ENCODE assay signal across 8 cellular contexts in the genomic region with DNA sequence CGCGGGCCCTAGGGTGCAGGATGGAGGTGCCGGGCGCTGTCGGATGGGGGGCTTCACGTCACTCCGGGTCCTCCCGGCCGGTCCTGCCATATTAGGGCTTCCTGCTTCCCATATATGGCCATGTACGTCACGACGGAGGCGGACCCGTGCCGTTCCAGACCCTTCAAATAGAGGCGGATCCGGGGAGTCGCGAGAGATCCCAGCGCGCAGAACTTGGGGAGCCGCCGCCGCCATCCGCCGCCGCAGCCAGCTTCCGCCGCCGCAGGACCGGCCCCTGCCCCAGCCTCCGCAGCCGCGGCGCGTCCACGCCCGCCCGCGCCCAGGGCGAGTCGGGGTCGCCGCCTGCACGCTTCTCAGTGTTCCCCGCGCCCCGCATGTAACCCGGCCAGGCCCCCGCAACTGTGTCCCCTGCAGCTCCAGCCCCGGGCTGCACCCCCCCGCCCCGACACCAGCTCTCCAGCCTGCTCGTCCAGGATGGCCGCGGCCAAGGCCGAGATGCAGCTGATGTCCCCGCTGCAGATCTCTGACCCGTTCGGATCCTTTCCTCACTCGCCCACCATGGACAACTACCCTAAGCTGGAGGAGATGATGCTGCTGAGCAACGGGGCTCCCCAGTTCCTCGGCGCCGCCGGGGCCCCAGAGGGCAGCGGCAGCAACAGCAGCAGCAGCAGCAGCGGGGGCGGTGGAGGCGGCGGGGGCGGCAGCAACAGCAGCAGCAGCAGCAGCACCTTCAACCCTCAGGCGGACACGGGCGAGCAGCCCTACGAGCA. TPM values are rescaled to one million over a fixed set of nuclear protein-coding genes. Genes with fewer than 3 reads are reported as not detected.
A peak's percentile ranks its signal among the peaks of the same experiment; 100 is the strongest.
DNase-seq lines count a peak whose midpoint lies in the region; ATAC-seq and TF ChIP-seq lines count a peak whose summit lies in the region.

EGR1 (plus strand) TSS at position 192 of the 770 bp plus-strand sequence; CDS start at position 475, 283 bp downstream.

- peak within 1 kb of the TSS; percentile 93 for H3K27ac Mint-ChIP-seq in activated T-helper 1 cell treated with anti-CD3 and anti-CD28 coated beads, Interleukin-12 subunit alpha, Interleukin-12 subunit beta, Interleukin-2, Interleukin-4 antibody, amounts not matched to agents 30 ng/mL and 10 ng/mL and 1 ng/mL, durations not matched to agents 14 hours and 24 hours and 36 hours
- H3K27ac Mint-ChIP-seq in naive thymus-derived CD4-positive, alpha-beta T cell: peak within 1 kb of the TSS; percentile 69 to 97 (median 91)
- peak within 1 kb of the TSS; percentile 93 for H3K27ac Mint-ChIP-seq in stimulated activated memory B cell treated with anti-CD40 and anti-IgM and Interleukin-4, amounts not matched to agents 10 μg/mL and 1 μg/mL and 100 μg/mL, for 72 hours

- peak within 1 kb of the TSS; percentile 98 for H2AFZ ChIP-seq in KMS-11 (ENCODE audit: low read depth)

- peak within 1 kb of the TSS; percentile 81 for H3K9ac ChIP-seq in KMS-11

- peaks cover 19% of the 10 kb centered on the region for H3K4me1 ChIP-seq in DOHH2 (ENCODE audit: control insufficient read depth, low read length)
- H3K4me1 ChIP-seq in KMS-11 (ENCODE audit: low read depth, poor library complexity, severe bottlenecking): peaks cover 6% of the 10 kb centered on the region
- peaks cover 17 to 29% of the 10 kb centered on the region in 2 donors for H3K4me1 ChIP-seq in naive thymus-derived CD4-positive, alpha-beta T cell (ENCODE audit: control insufficient read depth in 2 of 2, insufficient read depth in 2 of 2, low read length in 2 of 2)

- peak within 1 kb of the TSS; percentile 83 for H3K4me3 Mint-ChIP-seq in activated T-helper 1 cell treated with anti-CD3 and anti-CD28 coated beads, Interleukin-12 subunit alpha, Interleukin-12 subunit beta, Interleukin-2, Interleukin-4 antibody, amounts not matched to agents 30 ng/mL and 10 ng/mL and 1 ng/mL, durations not matched to agents 14 hours and 24 hours and 36 hours
- peak within 1 kb of the TSS; percentile 78 to 93 (median 89) for H3K4me3 Mint-ChIP-seq in naive thymus-derived CD4-positive, alpha-beta T cell
- peak within 1 kb of the TSS; percentile 85 for H3K4me3 Mint-ChIP-seq in stimulated activated memory B cell treated with anti-CD40 and anti-IgM and Interleukin-4, amounts not matched to agents 10 μg/mL and 1 μg/mL and 100 μg/mL, for 72 hours

- POLR2A ChIA-PET in naive thymus-derived CD4-positive, alpha-beta T cell (lab: Charles Lee): interaction anchor here (0.5 to 2.9 kb wide), 12 partner anchors 15 to 402 kb away, joined by 3 to 17 read pairs (median 6); partner anchors contain the start of genes ETF1, FAM53C and HSPA9

- intact Hi-C loops in activated T-helper 1 cell treated with anti-CD3 and anti-CD28 coated beads, Interleukin-12 subunit alpha, Interleukin-12 subunit beta, Interleukin-2, Interleukin-4 antibody, amounts not matched to agents 30 ng/mL and 10 ng/mL and 1 ng/mL, durations not matched to agents 14 hours and 24 hours and 36 hours (cut with micrococcal nuclease): loop anchor here (1.0 to 10.0 kb wide), 10 partner anchors 15 to 937 kb away; partner anchors contain the start of genes CDC23, ETF1, FAM13B and HNRNPA0
- intact Hi-C loops in naive thymus-derived CD4-positive, alpha-beta T cell (cut with micrococcal nuclease): loop anchor here (1.0 to 10.0 kb wide), 18 partner anchors 27 to 1649 kb away; partner anchors contain the start of genes ETF1 (in 2 of the 2), HNRNPA0 (in 2 of the 2), BRD8 (in 1 of the 2) and CDC23 (in 1 of the 2)

- H3K4me1 Mint-ChIP-seq in activated T-helper 1 cell treated with anti-CD3 and anti-CD28 coated beads, Interleukin-12 subunit alpha, Interleukin-12 subunit beta, Interleukin-2, Interleukin-4 antibody, amounts not matched to agents 30 ng/mL and 10 ng/mL and 1 ng/mL, durations not matched to agents 14 hours and 24 hours and 36 hours (ENCODE audit: low read depth): peaks cover 41% of the 10 kb centered on the region
- H3K4me1 Mint-ChIP-seq in naive thymus-derived CD4-positive, alpha-beta T cell: peaks cover 28 to 40% (median 35%) of the 10 kb centered on the region in 7 donors
- peaks cover 39% of the 10 kb centered on the region for H3K4me1 Mint-ChIP-seq in stimulated activated memory B cell treated with anti-CD40 and anti-IgM and Interleukin-4, amounts not matched to agents 10 μg/mL and 1 μg/mL and 100 μg/mL, for 72 hours

- H3K4me2 ChIP-seq in DOHH2 (ENCODE audit: low read length) (peak within 1 kb of the TSS; percentile 98), KMS-11 (peak within 1 kb of the TSS; percentile 80)

- H3K9me3 Mint-ChIP-seq in activated T-helper 1 cell treated with anti-CD3 and anti-CD28 coated beads, Interleukin-12 subunit alpha, Interleukin-12 subunit beta, Interleukin-2, Interleukin-4 antibody, amounts not matched to agents 30 ng/mL and 10 ng/mL and 1 ng/mL, durations not matched to agents 14 hours and 24 hours and 36 hours: no peaks in the 10 kb centered on the region
- peaks cover 0 to 2% (median 0%) of the 10 kb centered on the region in 11 donors for H3K9me3 Mint-ChIP-seq in naive thymus-derived CD4-positive, alpha-beta T cell
- H3K9me3 Mint-ChIP-seq in stimulated activated memory B cell treated with anti-CD40 and anti-IgM and Interleukin-4, amounts not matched to agents 10 μg/mL and 1 μg/mL and 100 μg/mL, for 72 hours: no peaks in the 10 kb centered on the region

- TF ChIP-seq CTCF in DOHH2 (IDR thresholded peaks at IDR 0.05; ENCODE audit: low read depth, low read length, poor library complexity, severe bottlenecking) (no peak), KMS-11 (conservative IDR thresholded peaks at IDR 0.05; ENCODE audit: low read depth, low read length) (no peak)

- H3K4me3 ChIP-seq in DOHH2 (ENCODE audit: low read length): peak within 1 kb of the TSS; percentile 96
- no peak within 1 kb of the TSS for H3K4me3 ChIP-seq in KMS-11 (IDR thresholded peaks at IDR 0.05; ENCODE audit: insufficient read depth, low read depth, low read length)
- H3K4me3 ChIP-seq in naive thymus-derived CD4-positive, alpha-beta T cell (ENCODE audit: low read length): peak within 1 kb of the TSS; percentile 95

- ATAC-seq in GM21825 (IDR thresholded peaks at IDR 0.05; ENCODE audit: unreplicated experiment): peak; percentile 50
- ATAC-seq in naive thymus-derived CD4-positive, alpha-beta T cell: peak; percentile 73
- ATAC-seq in stimulated activated memory B cell treated with anti-CD40 and anti-IgM and Interleukin-4, amounts not matched to agents 10 μg/mL and 1 μg/mL and 100 μg/mL, for 72 hours: peak; percentile 81

- H3K36me3 Mint-ChIP-seq in activated T-helper 1 cell treated with anti-CD3 and anti-CD28 coated beads, Interleukin-12 subunit alpha, Interleukin-12 subunit beta, Interleukin-2, Interleukin-4 antibody, amounts not matched to agents 30 ng/mL and 10 ng/mL and 1 ng/mL, durations not matched to agents 14 hours and 24 hours and 36 hours (ENCODE audit: low read depth): peaks cover 24% of the 10 kb centered on the region
- H3K36me3 Mint-ChIP-seq in naive thymus-derived CD4-positive, alpha-beta T cell: peaks cover 0 to 19% (median 17%) of the 10 kb centered on the region in 5 donors
- peaks cover 19% of the 10 kb centered on the region for H3K36me3 Mint-ChIP-seq in stimulated activated memory B cell treated with anti-CD40 and anti-IgM and Interleukin-4, amounts not matched to agents 10 μg/mL and 1 μg/mL and 100 μg/mL, for 72 hours

- H3K9me3 ChIP-seq in DOHH2 (ENCODE audit: control insufficient read depth, insufficient read depth, low read length): no peaks in the 10 kb centered on the region
- H3K9me3 ChIP-seq in naive thymus-derived CD4-positive, alpha-beta T cell (ENCODE audit: control insufficient read depth in 2 of 3, low read length in 3 of 3): no peaks in the 10 kb centered on the region

- H3K27ac ChIP-seq in DOHH2 (ENCODE audit: low read depth, low read length) (peak within 1 kb of the TSS; percentile 79), KMS-11 (peak within 1 kb of the TSS; percentile 78)
- peak within 1 kb of the TSS; percentile 91 for H3K27ac ChIP-seq in naive thymus-derived CD4-positive, alpha-beta T cell (ENCODE audit: low read depth, low read length)

- DNase-seq in RPMI7951 (ENCODE audit: low read depth): peak; percentile 91
- DNase-seq in activated T-helper 1 cell treated with anti-CD3 and anti-CD28 coated beads, Interleukin-12 subunit alpha, Interleukin-12 subunit beta, Interleukin-2, Interleukin-4 antibody, amounts not matched to agents 30 ng/mL and 10 ng/mL and 1 ng/mL, durations not matched to agents 14 hours and 24 hours and 36 hours (ENCODE audit: low spot score): peak; percentile 91
- peak; percentile 96 for DNase-seq in fibroblast of gingiva (ENCODE audit: low read depth)
- peak; percentile 57 to 97 (median 96) for DNase-seq in naive thymus-derived CD4-positive, alpha-beta T cell

- no peaks in the 10 kb centered on the region for H4K20me1 ChIP-seq in DOHH2 (ENCODE audit: control insufficient read depth, insufficient read depth, low read depth, low read length)
- H4K20me1 ChIP-seq in KMS-11 (ENCODE audit: insufficient read depth): no peaks in the 10 kb centered on the region

- H3F3A ChIP-seq in DOHH2 (ENCODE audit: control insufficient read depth, insufficient read depth): no peaks in the 10 kb centered on the region

- H3K27me3 ChIP-seq in DOHH2 (ENCODE audit: control insufficient read depth, low read length) (peaks cover 21% of the 10 kb centered on the region), KMS-11 (ENCODE audit: insufficient read depth, low read depth) (0 out of 2 replicates have a peak, but pooled peaks cover 3% of the 10 kb centered on the region)
- no peaks in the 10 kb centered on the region for H3K27me3 ChIP-seq in naive thymus-derived CD4-positive, alpha-beta T cell (ENCODE audit: control insufficient read depth in 2 of 2, insufficient read depth in 2 of 2, low read length in 2 of 2)

- H3K27me3 Mint-ChIP-seq in activated T-helper 1 cell treated with anti-CD3 and anti-CD28 coated beads, Interleukin-12 subunit alpha, Interleukin-12 subunit beta, Interleukin-2, Interleukin-4 antibody, amounts not matched to agents 30 ng/mL and 10 ng/mL and 1 ng/mL, durations not matched to agents 14 hours and 24 hours and 36 hours (ENCODE audit: insufficient read depth): peaks cover 6% of the 10 kb centered on the region
- H3K27me3 Mint-ChIP-seq in naive thymus-derived CD4-positive, alpha-beta T cell: peaks cover 0 to 20% (median 0%) of the 10 kb centered on the region in 5 donors
- H3K27me3 Mint-ChIP-seq in stimulated activated memory B cell treated with anti-CD40 and anti-IgM and Interleukin-4, amounts not matched to agents 10 μg/mL and 1 μg/mL and 100 μg/mL, for 72 hours: no peaks in the 10 kb centered on the region

- H3K79me2 ChIP-seq in DOHH2 (ENCODE audit: control insufficient read depth, low read length) (no peaks in the 10 kb centered on the region), KMS-11 (ENCODE audit: insufficient read depth, low read depth) (no peaks in the 10 kb centered on the region)

- H3K9me2 ChIP-seq in DOHH2 (replicated peaks; ENCODE audit: control insufficient read depth, low read length): no peaks in the 10 kb centered on the region

- no peaks in the 10 kb centered on the region for H3K36me3 ChIP-seq in DOHH2 (ENCODE audit: control insufficient read depth, low read length)
- no peaks in the 10 kb centered on the region for H3K36me3 ChIP-seq in KMS-11 (ENCODE audit: insufficient read depth)
- peaks cover 0 to 8% (median 0%) of the 10 kb centered on the region in 3 experiments for H3K36me3 ChIP-seq in naive thymus-derived CD4-positive, alpha-beta T cell (ENCODE audit: control insufficient read depth in 2 of 3, insufficient read depth in 3 of 3, low read length in 3 of 3)

- CTCF ChIA-PET in naive thymus-derived CD4-positive, alpha-beta T cell (lab: Charles Lee): interaction anchor here (0.7 to 3.1 kb wide), 11 partner anchors 7 to 110 kb away, joined by 3 to 24 read pairs (median 5); partner anchors contain the start of gene HSPA9

RNA-seq across cellular contexts. Expression of gene EGR1, which starts in this region (rescaled TPM):
- total RNA-seq in RPMI7951 (2014; rRNA removed; shearing (Covaris generic)): 1.1 and 1.7 TPM in 2 replicates
- 42.8 and 43.0 TPM in 2 replicates for total RNA-seq in activated T-helper 1 cell treated with anti-CD3 and anti-CD28 coated beads, Interleukin-12 subunit alpha, Interleukin-12 subunit beta, Interleukin-2, Interleukin-4 antibody, amounts not matched to agents 30 ng/mL and 10 ng/mL and 1 ng/mL, durations not matched to agents 14 hours and 24 hours and 36 hours
- total RNA-seq in naive thymus-derived CD4-positive, alpha-beta T cell: 10 to 100 TPM in 3 of 5 experiments, under 1 TPM in 2; 0.57 to 68.6 (median 12.8) TPM
- polyA plus RNA-seq in naive thymus-derived CD4-positive, alpha-beta T cell: under 1 TPM in 1 of 2 donors, not detected in 1; 0.14 TPM
